ENCODE assay signal across 1 cellular context in the genomic region with DNA sequence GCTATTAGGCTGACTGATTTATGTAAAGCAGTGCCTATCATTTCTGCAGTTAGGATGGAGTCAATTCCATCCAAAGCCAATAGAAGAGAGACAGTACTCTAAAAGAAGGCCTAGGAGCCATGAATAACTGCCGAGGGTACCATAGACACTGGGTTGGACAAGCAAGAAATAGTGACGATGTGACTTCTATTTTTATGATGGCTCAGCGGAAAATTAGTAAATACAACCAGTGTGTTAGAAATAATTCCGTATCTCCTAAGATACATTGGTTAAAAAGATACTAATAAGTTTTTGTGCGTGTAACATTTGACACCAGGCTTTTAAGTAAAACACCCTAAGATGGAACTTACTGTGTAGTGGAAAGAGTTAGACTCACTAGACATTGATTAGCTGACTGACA.
TF ChIP-seq lines count a peak whose summit lies in the region.

No MANE protein-coding gene starts in this region.

TF ChIP-seq in IMR-90, 13 proteins besides CTCF, POLR2A, EP300 and RAD21 (continued from another document):
- peak; percentile 81 for TF ChIP-seq MAFK (IDR thresholded peaks at IDR 0.05; ENCODE audit: low read depth, low read length)
